In genomic region chr4:168864831-168865541, GRCh38 we compare ENCODE assay signal across 12 cellular contexts.
A peak's percentile ranks its signal among the peaks of the same experiment; 100 is the strongest.
DNase-seq lines count a peak whose midpoint lies in the region; ATAC-seq and TF ChIP-seq lines count a peak whose summit lies in the region.
"Had no signal": no experiment of that assay in that cellular context is flagged by ENCODE, and none has a peak within 500 bp of the region (broad histone marks: within the 10 kb centered on the region; RNA-seq: fewer than 3 reads in every experiment).

No MANE protein-coding gene starts in this region.

- no peak overlapping the region for H2BK15ac ChIP-seq in mesenchymal stem cell (ENCODE audit: low read depth, poor library complexity, severe bottlenecking)

- no peaks in the 10 kb centered on the region for H4K20me1 ChIP-seq in Loucy (ENCODE audit: insufficient read depth, low read length, poor library complexity, severe bottlenecking)

- H3K4me3 Mint-ChIP-seq in stimulated activated naive B cell treated with anti-CD40 and anti-IgM and Interleukin-4, amounts not matched to agents 10 μg/mL and 1 μg/mL and 100 μg/mL, for 72 hours, result no peak overlapping the region
- H3K4me3 Mint-ChIP-seq: activated CD8-positive, alpha-beta T cell treated with anti-CD3 and anti-CD28 coated beads, Interleukin-2, amount 10 ng/mL, durations not matched to agents 7 days and 5 days had no signal

- no peak overlapping the region for H3K23ac ChIP-seq in mesenchymal stem cell (ENCODE audit: low read length in 2 of 2)

- no peak overlapping the region for H4K91ac ChIP-seq in mesenchymal stem cell (ENCODE audit: low read length)

- H2BK120ac ChIP-seq in mesenchymal stem cell (ENCODE audit: low read depth, low read length), result no peak overlapping the region

- H3F3A ChIP-seq in Loucy (ENCODE audit: low read depth), result peaks cover 3% of the 10 kb centered on the region; the same call in 1 of the 2 replicates

- H4K8ac ChIP-seq in mesenchymal stem cell (ENCODE audit: low read length), result no peak overlapping the region

- H3K4me1 Mint-ChIP-seq in stimulated activated naive B cell treated with anti-CD40 and anti-IgM and Interleukin-4, amounts not matched to agents 10 μg/mL and 1 μg/mL and 100 μg/mL, for 72 hours, result peaks cover 4 to 6% of the 10 kb centered on the region in 2 donors

- H3K4ac ChIP-seq in mesenchymal stem cell (ENCODE audit: low read depth in 1 of 2, low read length in 2 of 2), result no peak overlapping the region

- H3K27me3 Mint-ChIP-seq in stimulated activated naive B cell treated with anti-CD40 and anti-IgM and Interleukin-4, amounts not matched to agents 10 μg/mL and 1 μg/mL and 100 μg/mL, for 72 hours, result peaks cover 0 to 3% of the 10 kb centered on the region in 2 donors

- H3K27me3 ChIP-seq in AG04450 (ENCODE audit: control insufficient read depth, insufficient read depth, low read length) (no peaks in the 10 kb centered on the region), Loucy (ENCODE audit: insufficient read depth, low read length, poor library complexity, severe bottlenecking) (no peaks in the 10 kb centered on the region), mesenchymal stem cell (ENCODE audit: control insufficient read depth in 1 of 2, insufficient read depth in 1 of 2, low read length in 2 of 2) (no peaks in the 10 kb centered on the region)

- H3K36me3 Mint-ChIP-seq in stimulated activated naive B cell treated with anti-CD40 and anti-IgM and Interleukin-4, amounts not matched to agents 10 μg/mL and 1 μg/mL and 100 μg/mL, for 72 hours, result peaks cover 9 to 23% of the 10 kb centered on the region in 2 donors

- H3K9me3 ChIP-seq in AG04450 (ENCODE audit: control insufficient read depth, insufficient read depth, low read length), result no peaks in the 10 kb centered on the region
- H3K9me3 ChIP-seq in Loucy (ENCODE audit: insufficient read depth, low read depth, low read length), result no peaks in the 10 kb centered on the region
- no peaks in the 10 kb centered on the region for H3K9me3 ChIP-seq in mesenchymal stem cell (ENCODE audit: control insufficient read depth, low read length)

- H3K18ac ChIP-seq in mesenchymal stem cell (ENCODE audit: low read depth in 1 of 2, low read length in 2 of 2), result peak overlapping the region in 1 of 2 experiments; percentile 81

- H2BK12ac ChIP-seq in mesenchymal stem cell (ENCODE audit: low read length in 2 of 2), result no peak overlapping the region

- H2AK5ac ChIP-seq in mesenchymal stem cell (ENCODE audit: low read length, severe bottlenecking), result no peak overlapping the region

- H3K4me1 ChIP-seq in Loucy (ENCODE audit: insufficient read depth, low read length, poor library complexity, severe bottlenecking) (peaks cover 9% of the 10 kb centered on the region), mesenchymal stem cell (ENCODE audit: control insufficient read depth, insufficient read depth, low read depth, low read length) (peaks cover 12% of the 10 kb centered on the region)

- H3K4me2 ChIP-seq in Loucy (ENCODE audit: low read depth, low read length, poor library complexity, severe bottlenecking) (no peak overlapping the region), mesenchymal stem cell (ENCODE audit: low read length, poor library complexity, severe bottlenecking) (no peak overlapping the region)

- no peak overlapping the region for H2BK5ac ChIP-seq in mesenchymal stem cell (ENCODE audit: low read depth, low read length, poor library complexity, severe bottlenecking)

- H3K9ac ChIP-seq in Loucy (ENCODE audit: low read depth, low read length, poor library complexity, severe bottlenecking) (no peak overlapping the region), mesenchymal stem cell (ENCODE audit: low read length) (peak overlapping the region; percentile 4)

- H3K4me3 ChIP-seq in AG04450 (ENCODE audit: low read depth, low read length) (no peak overlapping the region), Loucy (ENCODE audit: low read length, poor library complexity, severe bottlenecking) (no peak overlapping the region), choroid plexus epithelial cell (ENCODE audit: low read depth, low read length) (no peak overlapping the region), mesenchymal stem cell (ENCODE audit: insufficient read depth in 1 of 2, low read depth in 1 of 2, low read length in 2 of 2) (peak overlapping the region in 1 of 2 experiments; percentile 6)

- H3K27ac ChIP-seq in AG04450 (ENCODE audit: low read depth, low read length) (peak overlapping the region; percentile 81), mesenchymal stem cell (ENCODE audit: low read length, poor library complexity, severe bottlenecking) (peak overlapping the region; percentile 44)

- H3K79me2 ChIP-seq in Loucy (ENCODE audit: insufficient read depth, low read length), result 0 out of 2 replicates have a peak, but pooled peaks cover 4% of the 10 kb centered on the region

- no peak overlapping the region for H3K27ac Mint-ChIP-seq in stimulated activated naive B cell treated with anti-CD40 and anti-IgM and Interleukin-4, amounts not matched to agents 10 μg/mL and 1 μg/mL and 100 μg/mL, for 72 hours
- H3K27ac Mint-ChIP-seq: activated CD8-positive, alpha-beta T cell treated with anti-CD3 and anti-CD28 coated beads, Interleukin-2, amount 10 ng/mL, durations not matched to agents 7 days and 5 days had no signal

- CTCF ChIA-PET in AG04450 (lab: Charles Lee), result interaction anchor here (0.7 to 1.7 kb wide), 7 partner anchors 9 to 646 kb away, joined by 3 to 8 read pairs (median 4); no protein-coding TSS in a partner anchor

- H3K14ac ChIP-seq in mesenchymal stem cell (ENCODE audit: low read length in 2 of 2), result no peak overlapping the region

- TF ChIP-seq CTCF in AG04450 (IDR thresholded peaks at IDR 0.05; ENCODE audit: low read depth, low read length) (peak; percentile 52), Loucy (conservative IDR thresholded peaks at IDR 0.05; ENCODE audit: low read length) (peak; percentile 51), choroid plexus epithelial cell (conservative IDR thresholded peaks at IDR 0.05; ENCODE audit: low read depth, low read length) (peak; percentile 64), GM20000 (IDR thresholded peaks at IDR 0.05; ENCODE audit: extremely low read depth, missing control alignments) (no peak)

- no peak overlapping the region for H2AFZ ChIP-seq in Loucy (ENCODE audit: low read length)
- no peak overlapping the region for H2AFZ ChIP-seq in mesenchymal stem cell (ENCODE audit: low read depth, low read length)

- peaks cover 0 to 2% of the 10 kb centered on the region in 2 donors for H3K9me3 Mint-ChIP-seq in stimulated activated naive B cell treated with anti-CD40 and anti-IgM and Interleukin-4, amounts not matched to agents 10 μg/mL and 1 μg/mL and 100 μg/mL, for 72 hours

- POLR2A ChIA-PET in AG04450 (lab: Yijun Ruan, JAX), result interaction anchor here (0.8 to 1.4 kb wide), 3 partner anchors 9 to 33 kb away, joined by 3 to 7 read pairs (median 3); no protein-coding TSS in a partner anchor

- peaks cover 26% of the 10 kb centered on the region for H3K79me1 ChIP-seq in mesenchymal stem cell (replicated peaks; ENCODE audit: low read length, poor library complexity, severe bottlenecking)

- no peaks in the 10 kb centered on the region for H3K9me2 ChIP-seq in Loucy (replicated peaks; ENCODE audit: low read depth, low read length)

- 34% methylated on average over 4 of the region's 5 CpGs for WGBS in mesenchymal stem cell

- no peak for ATAC-seq in stimulated activated naive B cell treated with anti-CD40 and anti-IgM and Interleukin-4, amounts not matched to agents 10 μg/mL and 1 μg/mL and 100 μg/mL, for 72 hours (replicated peaks)
- ATAC-seq: activated CD8-positive, alpha-beta T cell treated with anti-CD3 and anti-CD28 coated beads, Interleukin-2, amount 10 ng/mL, durations not matched to agents 7 days and 5 days had no signal

- no peak for DNase-seq in AG04450 (ENCODE audit: low read depth, low spot score)
- peak; percentile 79 for DNase-seq in choroid plexus epithelial cell (ENCODE audit: low read depth)
- DNase-seq in mesenchymal stem cell, result no peak
- no peak for DNase-seq in SIG-M5 (lab: John Stamatoyannopoulos, UW)
- no peak for DNase-seq in stimulated activated naive B cell treated with anti-CD40 and anti-IgM and Interleukin-4, amounts not matched to agents 10 μg/mL and 1 μg/mL and 100 μg/mL, for 72 hours
- DNase-seq in cortex of kidney (lab: John Stamatoyannopoulos, UW), result no peak
- DNase-seq in GM20000 (ENCODE audit: low spot score), result no peak
- DNase-seq: activated CD8-positive, alpha-beta T cell treated with anti-CD3 and anti-CD28 coated beads, Interleukin-2, amount 10 ng/mL, durations not matched to agents 7 days and 5 days; cerebellar nuclear complex; islet precursor cell; stimulated activated CD4-positive, alpha-beta T cell treated with anti-CD3 and anti-CD28 coated beads, Interleukin-15, amount 100 ng/mL, for 24 hours had no signal

- H3K36me3 ChIP-seq in Loucy (ENCODE audit: insufficient read depth, low read length), result no peaks in the 10 kb centered on the region; the same call in 1 of the 2 replicates
- H3K36me3 ChIP-seq in mesenchymal stem cell (ENCODE audit: control insufficient read depth in 1 of 2, insufficient read depth in 2 of 2, low read depth in 1 of 2, low read length in 2 of 2), result peaks cover 7% of the 10 kb centered on the region in 2 experiments
